Comparison of ENCODE assay signal across 8 cellular contexts in genomic region chr10:48658243-48658888, GRCh38. TPM values are rescaled to one million over a fixed set of nuclear protein-coding genes. Genes with fewer than 3 reads are reported as not detected.
A peak's percentile ranks its signal among the peaks of the same experiment; 100 is the strongest.
DNase-seq lines count a peak whose midpoint lies in the region; ATAC-seq, FAIRE-seq and TF ChIP-seq lines count a peak whose summit lies in the region.

No MANE protein-coding gene starts in this region.

- no peaks in the 10 kb centered on the region for H3K36me3 Mint-ChIP-seq in activated CD4-positive, alpha-beta memory T cell treated with anti-CD3 and anti-CD28 coated beads for 36 hours
- no peaks in the 10 kb centered on the region for H3K36me3 Mint-ChIP-seq in stimulated activated memory B cell treated with anti-CD40 and anti-IgM and Interleukin-4, amounts not matched to agents 10 μg/mL and 1 μg/mL and 100 μg/mL, for 72 hours

- H3K79me1 ChIP-seq in H1 (ENCODE audit: low read depth, low read length) = no peaks in the 10 kb centered on the region
- H3K79me1 ChIP-seq in mesenchymal stem cell (replicated peaks; ENCODE audit: low read length, poor library complexity, severe bottlenecking) = no peaks in the 10 kb centered on the region

- H3K23me2 ChIP-seq in H1 (ENCODE audit: low read depth, low read length) = no peaks in the 10 kb centered on the region; the same call in 1 of the 2 replicates

- no peak overlapping the region for H3K4ac ChIP-seq in H1 (replicated peaks; ENCODE audit: insufficient read length, low read depth, low read length)
- no peak overlapping the region for H3K4ac ChIP-seq in mesenchymal stem cell (ENCODE audit: low read depth in 1 of 2, low read length in 2 of 2)

- intact Hi-C loops in activated CD4-positive, alpha-beta memory T cell treated with anti-CD3 and anti-CD28 coated beads for 36 hours (cut with micrococcal nuclease) = loop anchor here (2.0 to 5.0 kb wide), 5 partner anchors 322 to 860 kb away; partner anchors contain the start of gene MAPK8

- H3K9ac ChIP-seq in H1 (replicated peaks in 1 of 4; ENCODE audit: extremely low read depth in 1 of 4, low read depth in 3 of 4, low read length in 3 of 4) (no peak overlapping the region), mesenchymal stem cell (ENCODE audit: low read length) (peak overlapping the region; percentile 11)

- H3K9me3 Mint-ChIP-seq in activated CD4-positive, alpha-beta memory T cell treated with anti-CD3 and anti-CD28 coated beads for 36 hours = no peaks in the 10 kb centered on the region
- no peaks in the 10 kb centered on the region for H3K9me3 Mint-ChIP-seq in stimulated activated memory B cell treated with anti-CD40 and anti-IgM and Interleukin-4, amounts not matched to agents 10 μg/mL and 1 μg/mL and 100 μg/mL, for 72 hours

- H3K27me3 Mint-ChIP-seq in activated CD4-positive, alpha-beta memory T cell treated with anti-CD3 and anti-CD28 coated beads for 36 hours = peaks cover 13% of the 10 kb centered on the region
- peaks cover 14% of the 10 kb centered on the region for H3K27me3 Mint-ChIP-seq in stimulated activated memory B cell treated with anti-CD40 and anti-IgM and Interleukin-4, amounts not matched to agents 10 μg/mL and 1 μg/mL and 100 μg/mL, for 72 hours

- H3K4me1 Mint-ChIP-seq in activated CD4-positive, alpha-beta memory T cell treated with anti-CD3 and anti-CD28 coated beads for 36 hours (ENCODE audit: low read depth) = peaks cover 5% of the 10 kb centered on the region
- peaks cover 69% of the 10 kb centered on the region for H3K4me1 Mint-ChIP-seq in stimulated activated memory B cell treated with anti-CD40 and anti-IgM and Interleukin-4, amounts not matched to agents 10 μg/mL and 1 μg/mL and 100 μg/mL, for 72 hours

- DNase-seq in AG09309 (ENCODE audit: low read depth) = no peak
- peak; percentile 65 for DNase-seq in GM20000 (ENCODE audit: low spot score)
- DNase-seq in NCI-H226 = peak; percentile 52
- peak; percentile 71 for DNase-seq in activated CD4-positive, alpha-beta memory T cell treated with anti-CD3 and anti-CD28 coated beads for 36 hours
- peak; percentile 49 to 92 for DNase-seq in H1 (ENCODE audit: low read depth in 1 of 2, low spot score in 2 of 2)
- peak; percentile 67 for DNase-seq in mesenchymal stem cell

- H4K91ac ChIP-seq in H1 (replicated peaks; ENCODE audit: insufficient read length, low read length) (no peak overlapping the region), mesenchymal stem cell (ENCODE audit: low read length) (no peak overlapping the region)

- H3K18ac ChIP-seq in H1 (ENCODE audit: extremely low read depth, low read length) (no peak overlapping the region), mesenchymal stem cell (ENCODE audit: low read depth in 1 of 2, low read length in 2 of 2) (no peak overlapping the region)

- no peaks in the 10 kb centered on the region for H4K20me1 ChIP-seq in H1 (replicated peaks in 1 of 2; ENCODE audit: control insufficient read depth in 1 of 2, insufficient read depth in 2 of 2, low read length in 2 of 2)

- H3K56ac ChIP-seq in H1 (replicated peaks; ENCODE audit: insufficient read length, low read depth, low read length) = no peak overlapping the region

- H2AK5ac ChIP-seq in H1 (ENCODE audit: low read depth, low read length) (no peak overlapping the region), mesenchymal stem cell (ENCODE audit: low read length, severe bottlenecking) (no peak overlapping the region)

- CTCF ChIA-PET in activated CD4-positive, alpha-beta memory T cell treated with anti-CD3 and anti-CD28 coated beads for 36 hours (lab: Charles Lee) = interaction anchor here (0.6 to 6.0 kb wide), 34 partner anchors 10 to 885 kb away, joined by 3 to 126 read pairs (median 4); partner anchors contain the start of genes ARHGAP22 and ERCC6
- CTCF ChIA-PET in H1 (lab: Charles Lee; ENCODE audit: partially characterized antibody) = interaction anchor here (0.7 to 6.7 kb wide), 92 partner anchors 9 to 855 kb away, joined by 3 to 105 read pairs (median 4); no protein-coding TSS in a partner anchor

- H2AFZ ChIP-seq in H1 (ENCODE audit: low read length) (no peak overlapping the region), mesenchymal stem cell (ENCODE audit: low read depth, low read length) (no peak overlapping the region)

- no peak for TF ChIP-seq POLR2A in H1 (IDR thresholded peaks at IDR 0.05; ENCODE audit: control extremely low read depth in 1 of 2, low read depth in 2 of 2, low read length in 2 of 2)

- no peak for ATAC-seq in stimulated activated memory B cell treated with anti-CD40 and anti-IgM and Interleukin-4, amounts not matched to agents 10 μg/mL and 1 μg/mL and 100 μg/mL, for 72 hours
- no peak for ATAC-seq in GM21381 (IDR thresholded peaks at IDR 0.05; ENCODE audit: unreplicated experiment)

- H3K14ac ChIP-seq in H1 (ENCODE audit: insufficient read length) = no peak overlapping the region
- H3K14ac ChIP-seq in mesenchymal stem cell (ENCODE audit: low read length in 2 of 2) = no peak overlapping the region

- H3K27ac Mint-ChIP-seq in activated CD4-positive, alpha-beta memory T cell treated with anti-CD3 and anti-CD28 coated beads for 36 hours = no peak overlapping the region
- peak overlapping the region; percentile 64 for H3K27ac Mint-ChIP-seq in stimulated activated memory B cell treated with anti-CD40 and anti-IgM and Interleukin-4, amounts not matched to agents 10 μg/mL and 1 μg/mL and 100 μg/mL, for 72 hours

- H3K4me1 ChIP-seq in H1 (replicated peaks in 1 of 4; ENCODE audit: control insufficient read depth in 3 of 4, insufficient read depth in 4 of 4, low read length in 3 of 4) (peaks cover 0 to 12% (median 5%) of the 10 kb centered on the region in 4 experiments; a peak in 5 of 7 replicates), mesenchymal stem cell (ENCODE audit: control insufficient read depth, insufficient read depth, low read depth, low read length) (peaks cover 16% of the 10 kb centered on the region)

- POLR2A ChIA-PET in activated CD4-positive, alpha-beta memory T cell treated with anti-CD3 and anti-CD28 coated beads for 36 hours (lab: Charles Lee) = no interaction called here
- POLR2A ChIA-PET in H1 (lab: Charles Lee; ENCODE audit: partially characterized antibody) = interaction anchor here (0.9 to 1.2 kb wide), 2 partner anchors 83 to 122 kb away, joined by 3 to 5 read pairs; no protein-coding TSS in a partner anchor

- H3K4me2 ChIP-seq in H1 (ENCODE audit: insufficient read depth in 1 of 2, low read depth in 2 of 2, low read length in 2 of 2) (no peak overlapping the region), mesenchymal stem cell (ENCODE audit: low read length, poor library complexity, severe bottlenecking) (no peak overlapping the region)

- no peak overlapping the region for H4K5ac ChIP-seq in H1 (ENCODE audit: insufficient read length, low read depth, low read length)

- H4K8ac ChIP-seq in H1 (ENCODE audit: extremely low read depth, insufficient read depth, low read length) (no peak overlapping the region), mesenchymal stem cell (ENCODE audit: low read length) (no peak overlapping the region)

- H3K4me3 Mint-ChIP-seq in activated CD4-positive, alpha-beta memory T cell treated with anti-CD3 and anti-CD28 coated beads for 36 hours = no peak overlapping the region
- no peak overlapping the region for H3K4me3 Mint-ChIP-seq in stimulated activated memory B cell treated with anti-CD40 and anti-IgM and Interleukin-4, amounts not matched to agents 10 μg/mL and 1 μg/mL and 100 μg/mL, for 72 hours

- WGBS in H1 (ENCODE audit: extremely low coverage in 1 of 2, insufficient coverage in 1 of 2, insufficient read length in 1 of 2, insufficient replicate concordance in 2 of 2, low coverage in 1 of 2, low lambda C conversion rate in 2 of 2, missing lambda C conversion rate in 1 of 2), 2 experiments = 53% methylated on average over 18 of the region's 18 CpGs; no CpG with 5 or more reads in 1 of the 2 experiments
- 36% methylated on average over 18 of the region's 18 CpGs for WGBS in mesenchymal stem cell

- no peak overlapping the region for H3K4me3 ChIP-seq in AG09309 (ENCODE audit: control insufficient read depth, low read depth, low read length)
- H3K4me3 ChIP-seq in H1 (ENCODE audit: extremely low read depth in 1 of 4, insufficient read depth in 2 of 4, low read depth in 3 of 4, low read length in 4 of 4) = no peak overlapping the region
- H3K4me3 ChIP-seq in mesenchymal stem cell (ENCODE audit: insufficient read depth in 1 of 2, low read depth in 1 of 2, low read length in 2 of 2) = peak overlapping the region in 1 of 2 experiments; percentile 29

- H3K27me3 ChIP-seq in H1 (replicated peaks in 1 of 4; ENCODE audit: control insufficient read depth in 3 of 4, extremely low read depth in 1 of 4, insufficient read depth in 3 of 4, low read length in 3 of 4) = peaks cover 0 to 20% (median 9%) of the 10 kb centered on the region in 4 experiments; a peak in 5 of 7 replicates
- peaks cover 9 to 21% of the 10 kb centered on the region in 2 experiments for H3K27me3 ChIP-seq in mesenchymal stem cell (ENCODE audit: control insufficient read depth in 1 of 2, insufficient read depth in 1 of 2, low read length in 2 of 2)

- H3K27ac ChIP-seq in H1 (ENCODE audit: low read depth, low read length) = no peak overlapping the region
- no peak overlapping the region for H3K27ac ChIP-seq in mesenchymal stem cell (ENCODE audit: low read length, poor library complexity, severe bottlenecking)

- no peak overlapping the region for H3K23ac ChIP-seq in H1 (ENCODE audit: insufficient read length)
- H3K23ac ChIP-seq in mesenchymal stem cell (ENCODE audit: low read length in 2 of 2) = no peak overlapping the region

- H3K9me3 ChIP-seq in H1 (ENCODE audit: insufficient read depth in 2 of 2, low read depth in 1 of 2, low read length in 1 of 2) (no peaks in the 10 kb centered on the region), mesenchymal stem cell (ENCODE audit: control insufficient read depth, low read length) (no peaks in the 10 kb centered on the region)

- H3K36me3 ChIP-seq in H1 (ENCODE audit: control insufficient read depth in 2 of 4, insufficient read depth in 4 of 4, low read length in 3 of 4) (no peaks in the 10 kb centered on the region), mesenchymal stem cell (ENCODE audit: control insufficient read depth in 1 of 2, insufficient read depth in 2 of 2, low read depth in 1 of 2, low read length in 2 of 2) (no peaks in the 10 kb centered on the region)

- H2BK15ac ChIP-seq in H1 (ENCODE audit: low read length) = peak overlapping the region; percentile 81; the same call in 1 of the 2 replicates
- H2BK15ac ChIP-seq in mesenchymal stem cell (ENCODE audit: low read depth, poor library complexity, severe bottlenecking) = no peak overlapping the region

- FAIRE-seq in H1 (lab: Jason Lieb, UNC) = peak; percentile 84

- TF ChIP-seq RAD21 in H1 (IDR thresholded peaks at IDR 0.05 in 1 of 2, conservative IDR thresholded peaks at IDR 0.05 in 1 of 2; ENCODE audit: low read depth in 2 of 2, low read length in 2 of 2) = peak; percentile 99

- H2BK120ac ChIP-seq in H1 (replicated peaks; ENCODE audit: low read depth, low read length) = no peak overlapping the region
- no peak overlapping the region for H2BK120ac ChIP-seq in mesenchymal stem cell (ENCODE audit: low read depth, low read length)

- H2BK20ac ChIP-seq in H1 (ENCODE audit: low read length) = no peak overlapping the region

- TF ChIP-seq EP300 in H1 (IDR thresholded peaks at IDR 0.05; ENCODE audit: borderline replicate concordance in 1 of 2, low read depth in 2 of 2, low read length in 2 of 2) = no peak

- no peak overlapping the region for H2BK5ac ChIP-seq in H1 (ENCODE audit: low read depth, low read length)
- no peak overlapping the region for H2BK5ac ChIP-seq in mesenchymal stem cell (ENCODE audit: low read depth, low read length, poor library complexity, severe bottlenecking)

- peak; percentile 91 for TF ChIP-seq CTCF in AG09309 (IDR thresholded peaks at IDR 0.05; ENCODE audit: control insufficient read depth, insufficient read depth, low read depth, low read length, missing control alignments)
- peak; percentile 83 for TF ChIP-seq CTCF in GM20000 (IDR thresholded peaks at IDR 0.05; ENCODE audit: extremely low read depth, missing control alignments)
- peak; percentile 76 to 94 (median 85) for TF ChIP-seq CTCF in H1 (IDR thresholded peaks at IDR 0.05; ENCODE audit: control extremely low read depth in 1 of 3, insufficient read depth in 1 of 3, low read depth in 1 of 3, low read length in 3 of 3)

- no peaks in the 10 kb centered on the region for H3K79me2 ChIP-seq in H1 (ENCODE audit: control insufficient read depth in 1 of 2, insufficient read depth in 2 of 2, low read length in 2 of 2)

- no peak overlapping the region for H2BK12ac ChIP-seq in H1 (ENCODE audit: low read depth, low read length)
- H2BK12ac ChIP-seq in mesenchymal stem cell (ENCODE audit: low read length in 2 of 2) = no peak overlapping the region

RNA-seq across cellular contexts. Expression of gene WDFY4, which starts 26.3 kb away (rescaled TPM):
- not detected for total RNA-seq in activated CD4-positive, alpha-beta memory T cell treated with anti-CD3 and anti-CD28 coated beads for 36 hours
- total RNA-seq in H1 (2021; fragmentation: NEBNext Ultra II Directional; extraction: Animal tissue kit (Norgen Biotek cat#: 25700)) = not detected in 2 replicates
- polyA plus RNA-seq in H1 (2011; rRNA removed) = not detected in 2 replicates
- 0.04 TPM for polyA plus RNA-seq in H1 (2011; cell fraction: cytosol; rRNA removed)
- polyA plus RNA-seq in H1 (2011; cell fraction: nucleus; rRNA removed) = not detected
- not detected in 4 replicates for polyA plus RNA-seq in H1 (2012, experiment 1 of 2)
- polyA plus RNA-seq in H1 (2012, experiment 2 of 2) = not detected
- not detected for polyA plus RNA-seq in H1 (2013, experiment 1 of 2)
- not detected for polyA plus RNA-seq in H1 (2013, experiment 2 of 2)
- polyA minus RNA-seq in H1 (2011; rRNA and poly(A)+ RNA removed) = not detected in 2 replicates
- polyA minus RNA-seq in H1 (2011; cell fraction: cytosol; rRNA and poly(A)+ RNA removed) = not detected
- polyA minus RNA-seq in H1 (2011; cell fraction: nucleus; rRNA and poly(A)+ RNA removed) = not detected
- not detected for polyA plus RNA-seq in mesenchymal stem cell (2013, experiment 1 of 2)
- 0.01 TPM for polyA plus RNA-seq in mesenchymal stem cell (2013, experiment 2 of 2)

RNA-seq across cellular contexts. Expression of gene ARHGAP22, which starts 53.5 kb away (rescaled TPM):
- total RNA-seq in activated CD4-positive, alpha-beta memory T cell treated with anti-CD3 and anti-CD28 coated beads for 36 hours = not detected
- total RNA-seq in H1 (2021; fragmentation: NEBNext Ultra II Directional; extraction: Animal tissue kit (Norgen Biotek cat#: 25700)) = 11.2 and 12.9 TPM in 2 replicates
- polyA plus RNA-seq in H1 (2011; rRNA removed) = 3.6 and 5.1 TPM in 2 replicates
- 5.5 TPM for polyA plus RNA-seq in H1 (2011; cell fraction: cytosol; rRNA removed)
- polyA plus RNA-seq in H1 (2011; cell fraction: nucleus; rRNA removed) = 7.7 TPM
- 6.8 to 7.4 TPM (median 7.2 TPM) in 4 replicates for polyA plus RNA-seq in H1 (2012, experiment 1 of 2)
- polyA plus RNA-seq in H1 (2012, experiment 2 of 2) = 4.6 TPM
- 5.4 TPM for polyA plus RNA-seq in H1 (2013, experiment 1 of 2)
- 4.5 TPM for polyA plus RNA-seq in H1 (2013, experiment 2 of 2)
- polyA minus RNA-seq in H1 (2011; rRNA and poly(A)+ RNA removed) = 4.3 and 5.5 TPM in 2 replicates
- 8.2 TPM for polyA minus RNA-seq in H1 (2011; cell fraction: cytosol; rRNA and poly(A)+ RNA removed)
- polyA minus RNA-seq in H1 (2011; cell fraction: nucleus; rRNA and poly(A)+ RNA removed) = 4.7 TPM
- polyA plus RNA-seq in mesenchymal stem cell (2013, experiment 1 of 2) = 14.3 TPM
- 14.4 TPM for polyA plus RNA-seq in mesenchymal stem cell (2013, experiment 2 of 2)

Comparison
In these comparisons a context has a peak if more than half of its experiments do, and no peak if none do; other contexts are left out.
1. RNA of gene ARHGAP22, which starts 53.5 kb away (total RNA-seq): 11.2 to 12.9 TPM in H1; not detected in activated CD4-positive, alpha-beta memory T cell treated with anti-CD3 and anti-CD28 coated beads for 36 hours; every median in the first group is over 10 times any median in the second.
2. Peak in every context shown above with its lines, with median percentiles within 50 percentile points of each other: CTCF ChIP-seq.